14 cellular contexts compared by ENCODE assay signal in the genomic region with DNA sequence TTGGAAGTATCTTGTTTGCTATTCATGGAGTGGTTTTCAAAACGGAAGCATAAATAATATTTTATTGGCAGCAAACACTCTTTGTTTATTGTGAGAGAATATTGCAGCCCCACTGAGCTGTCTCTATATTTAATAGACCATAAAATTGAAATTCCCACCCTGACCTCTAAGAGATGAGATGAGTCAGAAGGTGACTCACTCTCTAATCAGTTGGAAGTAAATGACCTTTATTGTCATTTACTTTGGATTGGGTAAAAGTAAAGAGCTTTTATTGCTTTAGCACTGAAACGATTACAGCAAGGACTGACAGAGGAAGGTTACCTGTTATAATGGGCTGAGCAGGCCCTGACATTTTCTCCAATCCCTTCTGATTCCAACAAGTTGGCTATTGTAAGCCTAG. TPM values are rescaled to one million over a fixed set of nuclear protein-coding genes. Genes with fewer than 3 reads are reported as not detected.
DNase-seq lines count a peak whose midpoint lies in the region; ATAC-seq, FAIRE-seq and TF ChIP-seq lines count a peak whose summit lies in the region.
"Had no signal": no experiment of that assay in that cellular context is flagged by ENCODE, and none has a peak within 500 bp of the region (broad histone marks: within the 10 kb centered on the region; RNA-seq: fewer than 3 reads in every experiment).

No MANE protein-coding gene starts in this region.

- TF ChIP-seq CTCF in A549 (IDR thresholded peaks at IDR 0.05) = no peak
- no peak for TF ChIP-seq CTCF in fibroblast of villous mesenchyme (IDR thresholded peaks at IDR 0.05; ENCODE audit: insufficient read depth, low read depth, low read length)
- TF ChIP-seq CTCF in osteocyte (IDR thresholded peaks at IDR 0.05) = no peak
- TF ChIP-seq CTCF in thyroid gland (IDR thresholded peaks at IDR 0.05) = no peak
- no peak for TF ChIP-seq CTCF in gastroesophageal sphincter (IDR thresholded peaks at IDR 0.05)

- H3K4me3 ChIP-seq in A549 (no peak overlapping the region), SJCRH30 (no peak overlapping the region), fibroblast of villous mesenchyme (ENCODE audit: low read depth, low read length) (no peak overlapping the region), thyroid gland (replicated peaks in 1 of 3) (no peak overlapping the region), gastroesophageal sphincter (no peak overlapping the region)
- H3K4me3 ChIP-seq: body of pancreas, ovary, stomach had no signal

- H3K36me3 Mint-ChIP-seq in osteocyte (ENCODE audit: unreplicated experiment) = no peaks in the 10 kb centered on the region

- TF ChIP-seq RAD21 in A549 (conservative IDR thresholded peaks at IDR 0.05 in 1 of 2, IDR thresholded peaks at IDR 0.05 in 1 of 2) = no peak

- no peak overlapping the region for H3K27ac Mint-ChIP-seq in osteocyte (ENCODE audit: unreplicated experiment)

- no peak for FAIRE-seq in A549 (lab: Jason Lieb, UNC)

- no peaks in the 10 kb centered on the region for H3K27me3 ChIP-seq in SJCRH30
- H3K27me3 ChIP-seq in thyroid gland = no peaks in the 10 kb centered on the region
- no peaks in the 10 kb centered on the region for H3K27me3 ChIP-seq in gastroesophageal sphincter
- H3K27me3 ChIP-seq: body of pancreas, ovary, stomach had no signal

- DNase-seq in A549 (ENCODE audit: low read depth in 1 of 2, low spot score in 1 of 2) (peak in 1 of 2 experiments; percentile 2), HT1080 (ENCODE audit: low read depth) (peak; percentile 74), SJCRH30 (peak; percentile 2 to 63), fibroblast of villous mesenchyme (ENCODE audit: low read depth) (peak; percentile 47), occipital lobe (lab: John Stamatoyannopoulos, UW) (no peak), osteocyte (ENCODE audit: extremely low spot score, unreplicated experiment) (no peak), thyroid gland (no peak)
- DNase-seq: activated T-cell treated with anti-CD3 and anti-CD28 coated beads, Interleukin-2, amount 50 U/mL, for 48 hours; body of pancreas; NCI-H1436 treated with DMSO at 0.1 percent for 48 hours; ovary; stimulated activated CD4-positive, alpha-beta T cell treated with anti-CD3 and anti-CD28 coated beads, Interleukin-4, amount 100 ng/mL, for 1 hour; stomach had no signal

- ATAC-seq in A549 (no peak), gastroesophageal sphincter (no peak)
- ATAC-seq: body of pancreas had no signal

- no peaks in the 10 kb centered on the region for H3K4me1 ChIP-seq in A549
- peaks cover 24% of the 10 kb centered on the region for H3K4me1 ChIP-seq in SJCRH30
- H3K4me1 ChIP-seq in thyroid gland = no peaks in the 10 kb centered on the region
- no peaks in the 10 kb centered on the region for H3K4me1 ChIP-seq in gastroesophageal sphincter
- H3K4me1 ChIP-seq: body of pancreas, stomach had no signal

- H3K27ac ChIP-seq in A549 = no peak overlapping the region
- peak overlapping the region; percentile 99 for H3K27ac ChIP-seq in SJCRH30
- H3K27ac ChIP-seq in thyroid gland = no peak overlapping the region
- no peak overlapping the region for H3K27ac ChIP-seq in gastroesophageal sphincter
- H3K27ac ChIP-seq: body of pancreas, ovary, stomach had no signal

- CTCF ChIA-PET in A549 (lab: Yijun Ruan, JAX) = no interaction called here

- 3% methylated on average over 2 of the region's 2 CpGs for WGBS in A549 (ENCODE audit: missing lambda C conversion rate)
- WGBS in thyroid gland, 2 donors = 52 to 58% methylated on average over 2 of the region's 2 CpGs
- 47 to 53% methylated on average over 2 of the region's 2 CpGs for WGBS in gastroesophageal sphincter (ENCODE audit: low coverage in 1 of 2), 2 donors

- H3K4me1 Mint-ChIP-seq in osteocyte (ENCODE audit: unreplicated experiment) = peaks cover 4% of the 10 kb centered on the region

- TF ChIP-seq POLR2A in A549 (IDR thresholded peaks at IDR 0.05; ENCODE audit: low read length) = no peak
- no peak for TF ChIP-seq POLR2A in thyroid gland (IDR thresholded peaks at IDR 0.05)
- no peak for TF ChIP-seq POLR2A in gastroesophageal sphincter (IDR thresholded peaks at IDR 0.05)

- no peaks in the 10 kb centered on the region for H3K36me3 ChIP-seq in SJCRH30
- H3K36me3 ChIP-seq in thyroid gland = no peaks in the 10 kb centered on the region
- H3K36me3 ChIP-seq in gastroesophageal sphincter = no peaks in the 10 kb centered on the region
- H3K36me3 ChIP-seq: ovary, stomach had no signal

- intact Hi-C loops in thyroid gland (cut with DNase I) = no loop called here

- TF ChIP-seq EP300 in A549 (IDR thresholded peaks at IDR 0.05) (no peak), gastroesophageal sphincter (IDR thresholded peaks at IDR 0.05) (no peak)

- H3K9me3 ChIP-seq in A549 = no peaks in the 10 kb centered on the region
- H3K9me3 ChIP-seq in SJCRH30 (replicated peaks) = no peaks in the 10 kb centered on the region
- no peaks in the 10 kb centered on the region for H3K9me3 ChIP-seq in thyroid gland
- H3K9me3 ChIP-seq in gastroesophageal sphincter = no peaks in the 10 kb centered on the region
- H3K9me3 ChIP-seq: body of pancreas, ovary, stomach had no signal

- POLR2A ChIA-PET in A549 (lab: Yijun Ruan, JAX) = no interaction called here

- H3K9me3 Mint-ChIP-seq in osteocyte (ENCODE audit: unreplicated experiment) = peaks cover 5% of the 10 kb centered on the region

- peak overlapping the region; percentile 4; the same call in 1 of the 3 replicates for H3K4me2 ChIP-seq in A549

- no peak overlapping the region for H3K4me3 Mint-ChIP-seq in osteocyte (ENCODE audit: unreplicated experiment)

- H3K27me3 Mint-ChIP-seq in osteocyte (ENCODE audit: unreplicated experiment) = no peaks in the 10 kb centered on the region

TF ChIP-seq in A549, 52 proteins besides CTCF, POLR2A, EP300 and RAD21:
- TF ChIP-seq MAZ (IDR thresholded peaks at IDR 0.05; ENCODE audit: borderline replicate concordance, low read depth, low read length) (no peak), ESRRA (IDR thresholded peaks at IDR 0.05; ENCODE audit: borderline replicate concordance, low read length) (no peak), NR3C1 (IDR thresholded peaks at IDR 0.05) (no peak), HDAC2 (IDR thresholded peaks at IDR 0.05) (no peak), JUNB (IDR thresholded peaks at IDR 0.05) (peak; percentile 39), MYC (IDR thresholded peaks at IDR 0.05; ENCODE audit: borderline replicate concordance, low read length) (no peak), KDM1A (IDR thresholded peaks at IDR 0.05; ENCODE audit: low read depth) (no peak), PHF8 (IDR thresholded peaks at IDR 0.05; ENCODE audit: borderline replicate concordance, low read depth) (no peak), KDM5A (IDR thresholded peaks at IDR 0.05) (no peak), JUN (IDR thresholded peaks at IDR 0.05) (no peak), ZNF302 (CRISPR knock-in tag; IDR thresholded peaks at IDR 0.05) (no peak), FOSL2 (IDR thresholded peaks at IDR 0.05) (no peak), FOSL2 (CRISPR knock-in tag; IDR thresholded peaks at IDR 0.05) (peak; percentile 63)
- TF ChIP-seq, protein P1, sequence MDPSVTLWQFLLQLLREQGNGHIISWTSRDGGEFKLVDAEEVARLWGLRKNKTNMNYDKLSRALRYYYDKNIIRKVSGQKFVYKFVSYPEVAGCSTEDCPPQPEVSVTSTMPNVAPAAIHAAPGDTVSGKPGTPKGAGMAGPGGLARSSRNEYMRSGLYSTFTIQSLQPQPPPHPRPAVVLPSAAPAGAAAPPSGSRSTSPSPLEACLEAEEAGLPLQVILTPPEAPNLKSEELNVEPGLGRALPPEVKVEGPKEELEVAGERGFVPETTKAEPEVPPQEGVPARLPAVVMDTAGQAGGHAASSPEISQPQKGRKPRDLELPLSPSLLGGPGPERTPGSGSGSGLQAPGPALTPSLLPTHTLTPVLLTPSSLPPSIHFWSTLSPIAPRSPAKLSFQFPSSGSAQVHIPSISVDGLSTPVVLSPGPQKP (IDR thresholded peaks at IDR 0.05; ENCODE audit: low read depth, low read length) = no peak
- TF ChIP-seq, protein P2, sequence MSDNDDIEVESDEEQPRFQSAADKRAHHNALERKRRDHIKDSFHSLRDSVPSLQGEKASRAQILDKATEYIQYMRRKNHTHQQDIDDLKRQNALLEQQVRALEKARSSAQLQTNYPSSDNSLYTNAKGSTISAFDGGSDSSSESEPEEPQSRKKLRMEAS (IDR thresholded peaks at IDR 0.05) = no peak
- TF ChIP-seq, protein P3, sequence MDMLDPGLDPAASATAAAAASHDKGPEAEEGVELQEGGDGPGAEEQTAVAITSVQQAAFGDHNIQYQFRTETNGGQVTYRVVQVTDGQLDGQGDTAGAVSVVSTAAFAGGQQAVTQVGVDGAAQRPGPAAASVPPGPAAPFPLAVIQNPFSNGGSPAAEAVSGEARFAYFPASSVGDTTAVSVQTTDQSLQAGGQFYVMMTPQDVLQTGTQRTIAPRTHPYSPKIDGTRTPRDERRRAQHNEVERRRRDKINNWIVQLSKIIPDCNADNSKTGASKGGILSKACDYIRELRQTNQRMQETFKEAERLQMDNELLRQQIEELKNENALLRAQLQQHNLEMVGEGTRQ (IDR thresholded peaks at IDR 0.05) = no peak
- TF ChIP-seq, protein P4, sequence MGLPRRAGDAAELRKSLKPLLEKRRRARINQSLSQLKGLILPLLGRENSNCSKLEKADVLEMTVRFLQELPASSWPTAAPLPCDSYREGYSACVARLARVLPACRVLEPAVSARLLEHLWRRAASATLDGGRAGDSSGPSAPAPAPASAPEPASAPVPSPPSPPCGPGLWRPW (IDR thresholded peaks at IDR 0.05) = no peak

RNA-seq across cellular contexts. Expression of a gene that starts 55.0 kb away (rescaled TPM):
- polyA plus RNA-seq in A549 (2011; rRNA removed) (0.79 and 1.0 TPM in 2 replicates), A549 (2017; fragmentation: RNase III; extraction: RNeasy Plus Mini Kit Qiagen cat#74134 plus additional on column Dnase treatment) (0.71 to 1.1 TPM (median 0.88 TPM) in 3 replicates)
- polyA plus RNA-seq in A549 (2012; cell fraction: cytosol; rRNA removed) = 0.05 TPM in 2 replicates
- 0.05 and 0.06 TPM in 2 replicates for polyA plus RNA-seq in A549 (2012; cell fraction: nucleus; rRNA removed)
- polyA minus RNA-seq in A549 (2011; rRNA and poly(A)+ RNA removed) = 0.37 and 0.44 TPM in 2 replicates
- 1.3 and 1.9 TPM in 2 replicates for total RNA-seq in HT1080 (2014; rRNA removed; shearing (Covaris generic))
- polyA plus RNA-seq in HT1080 (2015; cell fraction: cytosol; rRNA removed) = 0.09 and 0.19 TPM in 2 replicates
- 0.17 and 0.24 TPM in 2 replicates for polyA plus RNA-seq in HT1080 (2015; cell fraction: nucleus; rRNA removed)
- total RNA-seq in SJCRH30 (2014; rRNA removed; shearing (Covaris generic)) = 0.25 and 0.28 TPM in 2 replicates
- total RNA-seq in fibroblast of villous mesenchyme (10.4 and 21.9 TPM in 2 replicates), occipital lobe (4.4 TPM), osteocyte (2.5 and 2.7 TPM in 2 replicates), thyroid gland (1 to 10 TPM in 1 of 4 donors, under 1 TPM in 2, not detected in 1; 0.10 to 1.7 (median 0.11) TPM), gastroesophageal sphincter (1 to 10 TPM in 1 of 4 donors, under 1 TPM in 2, not detected in 1; 0.08 to 1.3 (median 0.13) TPM)

Comparison
In these comparisons a context has a peak if more than half of its experiments do, and no peak if none do; other contexts are left out.
1. DNase-seq: peak in HT1080 (single experiment), SJCRH30 (2 of 2) and fibroblast of villous mesenchyme (single experiment); none in occipital lobe (single experiment), osteocyte (single experiment) and thyroid gland (0 of 2).